Comparison of ENCODE assay signal across 27 cellular contexts in genomic region chr1:245407983-245408382, GRCh38.
"Had no signal": no experiment of that assay in that cellular context is flagged by ENCODE, and none has a peak within 500 bp of the region (broad histone marks: within the 10 kb centered on the region; RNA-seq: fewer than 3 reads in every experiment).

No MANE protein-coding gene starts in this region.

- H3K27ac ChIP-seq: colonic mucosa, epithelial cell of prostate, esophagus squamous epithelium, gastrocnemius medialis, heart right ventricle, left lung, lower lobe of right lung had no signal

- H3K27me3 ChIP-seq: colonic mucosa, esophagus squamous epithelium, gastrocnemius medialis, heart right ventricle, left lung had no signal

- ATAC-seq: effector memory CD8-positive, alpha-beta T cell; esophagus mucosa; gastrocnemius medialis; heart right ventricle; left lung; left ventricle myocardium superior; lower lobe of right lung; mucosa of descending colon had no signal

- H3K9me3 ChIP-seq: colonic mucosa, esophagus squamous epithelium, gastrocnemius medialis, heart right ventricle, left lung, lower lobe of right lung, mucosa of descending colon had no signal

- H3K4me3 ChIP-seq: colonic mucosa, esophagus squamous epithelium, gastrocnemius medialis, heart right ventricle, left lung, lower lobe of right lung, mucosa of descending colon had no signal

- FAIRE-seq: endometrium, kidney had no signal

- H3K36me3 ChIP-seq: colonic mucosa, esophagus squamous epithelium, gastrocnemius medialis, heart right ventricle, left lung, lower lobe of right lung had no signal

- H3K4me1 ChIP-seq: colonic mucosa, esophagus squamous epithelium, gastrocnemius medialis, heart right ventricle, left lung, lower lobe of right lung had no signal

- DNase-seq: colonic mucosa; cortex of kidney; effector CD8-positive, alpha-beta T cell; effector memory CD8-positive, alpha-beta T cell; endodermal cell; erythroblast; esophagus squamous epithelium; foreskin fibroblast; foreskin melanocyte; gastrocnemius medialis; glutamatergic neuron; head of caudate nucleus; heart right ventricle; hippocampal formation; immature natural killer cell; islet precursor cell; kidney; kidney glomerular epithelial cell; left lung; left ventricle myocardium superior; lower lobe of right lung; mesenchymal stem cell; mucosa of descending colon; naive B cell had no signal
